8 cellular contexts compared by ENCODE assay signal in the genomic region with DNA sequence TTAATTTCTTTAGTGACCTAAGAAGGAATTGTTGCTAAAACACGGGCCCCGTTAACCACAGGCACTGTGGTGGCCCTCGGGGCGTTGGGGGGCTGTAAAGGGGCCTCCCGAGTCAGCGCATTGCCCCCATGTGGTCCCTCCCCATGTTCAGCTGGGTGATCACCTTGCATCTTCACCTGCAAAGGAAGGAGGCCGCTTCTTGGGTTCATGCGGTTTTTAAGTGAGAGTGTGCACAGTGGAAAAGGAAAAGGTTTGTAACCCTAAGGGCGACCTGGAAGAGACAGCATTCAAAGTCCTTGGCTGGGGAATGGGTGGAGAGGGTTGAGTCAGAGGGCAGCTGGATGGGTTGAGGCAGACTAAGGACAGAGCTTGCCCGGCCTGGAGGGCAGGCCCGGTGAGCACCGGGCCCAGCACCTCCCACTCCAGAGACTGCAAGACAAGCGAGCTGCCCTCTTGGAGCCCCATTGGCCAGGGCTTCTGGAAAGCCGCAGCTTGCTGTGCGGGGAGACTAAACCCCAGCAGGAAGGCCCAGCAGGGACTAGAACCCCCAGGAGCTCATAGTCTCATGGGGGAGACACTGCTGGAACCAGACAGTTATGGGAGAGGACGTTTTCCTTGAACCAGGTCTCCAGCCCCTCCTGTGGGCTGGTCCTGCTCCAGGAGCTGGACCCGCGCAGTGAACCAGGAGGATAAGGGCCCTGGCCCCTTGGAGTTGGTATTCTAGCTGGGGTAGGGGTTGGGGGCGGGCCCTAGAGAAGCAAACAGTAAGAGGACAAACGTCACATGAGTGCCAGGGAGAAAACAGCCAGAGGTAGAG. TPM values are rescaled to one million over a fixed set of nuclear protein-coding genes. Genes with fewer than 3 reads are reported as not detected.
A peak's percentile ranks its signal among the peaks of the same experiment; 100 is the strongest.
DNase-seq lines count a peak whose midpoint lies in the region; ATAC-seq, FAIRE-seq and TF ChIP-seq lines count a peak whose summit lies in the region.

No MANE protein-coding gene starts in this region.

- 68 to 72% methylated on average over 20 of the region's 20 CpGs for WGBS in pancreas, 2 donors

- H4K20me1 ChIP-seq in fibroblast of lung (ENCODE audit: control insufficient read depth, extremely low read depth, insufficient read depth, low read length) = no peaks in the 10 kb centered on the region

- FAIRE-seq in pancreas (lab: Jason Lieb, UNC) = no peak

- ATAC-seq in pancreas = peak; percentile 2 to 21 (median 20)
- ATAC-seq in GM19463 (IDR thresholded peaks at IDR 0.05; ENCODE audit: unreplicated experiment) = no peak
- ATAC-seq in HG02759 (IDR thresholded peaks at IDR 0.05; ENCODE audit: unreplicated experiment) = no peak

- H3K4me3 ChIP-seq in fibroblast of lung (replicated peaks in 1 of 4; ENCODE audit: control extremely low read depth in 1 of 4, insufficient read depth in 1 of 4, low read depth in 3 of 4, low read length in 4 of 4) (no peak overlapping the region), pancreas (no peak overlapping the region)

- CTCF ChIA-PET in RWPE1 (lab: Yijun Ruan, JAX) = interaction anchor here (0.5 to 4.0 kb wide), 14 partner anchors 36 to 1090 kb away, joined by 3 to 42 read pairs (median 4); partner anchors contain the start of gene RGMA

- peak overlapping the region; percentile 30 for H2AFZ ChIP-seq in fibroblast of lung (ENCODE audit: low read length)

- no peak overlapping the region for H3K4me2 ChIP-seq in fibroblast of lung (ENCODE audit: extremely low read depth, insufficient read depth, low read length)

- POLR2A ChIA-PET in RWPE1 (lab: Yijun Ruan, JAX; ENCODE audit: low non-redundant PET) = no interaction called here

- intact Hi-C loops in pancreas (cut with DNase I) = loop anchor here in 2 of 3 donors (5.0 to 10.0 kb wide), 3 partner anchors 945 to 1095 kb away; no protein-coding TSS in a partner anchor

- H3K79me2 ChIP-seq in fibroblast of lung (ENCODE audit: control insufficient read depth, insufficient read depth, low read length) = no peaks in the 10 kb centered on the region

- no peaks in the 10 kb centered on the region for H3K9me3 ChIP-seq in fibroblast of lung (ENCODE audit: control insufficient read depth, insufficient read depth, low read depth, low read length)
- H3K9me3 ChIP-seq in pancreas = no peaks in the 10 kb centered on the region

- H3K27me3 ChIP-seq in fibroblast of lung (ENCODE audit: control insufficient read depth, insufficient read depth, low read length) (no peaks in the 10 kb centered on the region), pancreas (no peaks in the 10 kb centered on the region)

- H3K9ac ChIP-seq in fibroblast of lung (ENCODE audit: insufficient read depth, low read length) = no peak overlapping the region

- H3K27ac ChIP-seq in RWPE1 (peak overlapping the region; percentile 98), fibroblast of lung (ENCODE audit: insufficient read depth, low read length) (peak overlapping the region; percentile 81), pancreas (peak overlapping the region in 1 of 4 donors; percentile 51)

- peak; percentile 25 for DNase-seq in COLO668 (lab: John Stamatoyannopoulos, UW; ENCODE audit: unreplicated experiment)
- DNase-seq in RWPE1 (ENCODE audit: low spot score) = no peak
- peak; percentile 27 to 47 for DNase-seq in fibroblast of lung (ENCODE audit: low read depth in 2 of 2)
- peak in 2 of 6 donors; percentile 53 to 62 for DNase-seq in pancreas
- DNase-seq in D341Med (ENCODE audit: low spot score) = no peak
- DNase-seq in NCI-H146 (lab: John Stamatoyannopoulos, UW) = no peak

- H3K4me1 ChIP-seq in fibroblast of lung (ENCODE audit: control insufficient read depth, extremely low read depth, insufficient read depth, low read length) (peaks cover 15% of the 10 kb centered on the region), pancreas (peaks cover 0 to 27% (median 5%) of the 10 kb centered on the region in 3 donors)

- H3K36me3 ChIP-seq in fibroblast of lung (ENCODE audit: control insufficient read depth, insufficient read depth, low read length) (peaks cover 13% of the 10 kb centered on the region), pancreas (peaks cover 0 to 27% (median 6%) of the 10 kb centered on the region in 3 donors)

- TF ChIP-seq CTCF in RWPE1 (conservative IDR thresholded peaks at IDR 0.05; ENCODE audit: low read depth) = no peak
- TF ChIP-seq CTCF in fibroblast of lung (conservative IDR thresholded peaks at IDR 0.05 in 1 of 2, IDR thresholded peaks at IDR 0.05 in 1 of 2; ENCODE audit: low read depth in 1 of 2, low read length in 2 of 2) = no peak
- TF ChIP-seq CTCF in pancreas (IDR thresholded peaks at IDR 0.05) = no peak

RNA-seq across cellular contexts. Expression of gene RGMA, which starts 59.2 kb away (rescaled TPM):
- 1.3 and 1.5 TPM in 2 replicates for total RNA-seq in fibroblast of lung
- 0.27 and 0.76 TPM in 2 replicates for polyA plus RNA-seq in fibroblast of lung
- 0.72 and 1.3 TPM in 2 replicates for polyA plus RNA-seq in fibroblast of lung (2012)
- 0.30 and 4.1 TPM in 2 replicates for polyA minus RNA-seq in fibroblast of lung (ENCODE audit: low replicate concordance)
- 10 to 100 TPM in 2 of 6 donors, 1 to 10 TPM in 4; 3.7 to 14.3 (median 8.0) TPM for total RNA-seq in pancreas
- polyA plus RNA-seq in pancreas = 1 to 10 TPM; 6.0 to 6.3 TPM

Comparison
In these comparisons a context has a peak if more than half of its experiments do, and no peak if none do; other contexts are left out.
1. DNase-seq: peak in COLO668 (single experiment) and fibroblast of lung (2 of 2); none in RWPE1 (single experiment), D341Med (single experiment) and NCI-H146 (single experiment).
2. ATAC-seq: peak in pancreas (4 of 4); none in GM19463 (single experiment) and HG02759 (single experiment).